Comparison of ENCODE assay signal across 16 cellular contexts in genomic region chr6:52180787-52181558, GRCh38. TPM values are rescaled to one million over a fixed set of nuclear protein-coding genes. Genes with fewer than 3 reads are reported as not detected.
A peak's percentile ranks its signal among the peaks of the same experiment; 100 is the strongest.
DNase-seq lines count a peak whose midpoint lies in the region; ATAC-seq and TF ChIP-seq lines count a peak whose summit lies in the region.
"Had no signal": no experiment of that assay in that cellular context is flagged by ENCODE, and none has a peak within 500 bp of the region (broad histone marks: within the 10 kb centered on the region; RNA-seq: fewer than 3 reads in every experiment).

No MANE protein-coding gene starts in this region.

- H3K27ac ChIP-seq in CD8-positive, alpha-beta T cell (ENCODE audit: low read depth, low read length), result no peak overlapping the region
- H3K27ac ChIP-seq: adrenal gland, lower lobe of right lung, parathyroid adenoma, testis had no signal

- peaks cover 81% of the 10 kb centered on the region for H3K27me3 Mint-ChIP-seq in activated T-helper 2 cell treated with anti-CD3 and anti-CD28 coated beads, Interferon-gamma antibody, Interleukin-2, Interleukin-4, amounts not matched to agents 10 μg/mL and 5 μg/mL and 100 μg/mL, durations not matched to agents 14 hours and 24 hours and 36 hours (ENCODE audit: low read depth)
- H3K27me3 Mint-ChIP-seq in CD8-positive, alpha-beta T cell (ENCODE audit: low read depth), result peaks cover 23% of the 10 kb centered on the region

- no peaks in the 10 kb centered on the region for H3K36me3 ChIP-seq in CD8-positive, alpha-beta T cell (ENCODE audit: insufficient read depth, low read length)
- H3K36me3 ChIP-seq: adrenal gland, lower lobe of right lung had no signal

- intact Hi-C loops in activated T-helper 2 cell treated with anti-CD3 and anti-CD28 coated beads, Interferon-gamma antibody, Interleukin-2, Interleukin-4, amounts not matched to agents 10 μg/mL and 5 μg/mL and 100 μg/mL, durations not matched to agents 14 hours and 24 hours and 36 hours (cut with micrococcal nuclease), result no loop called here
- intact Hi-C loops in CD8-positive, alpha-beta T cell (cut with DNase I, micrococcal nuclease), result no loop called here

- no peak for TF ChIP-seq CTCF in CD8-positive, alpha-beta T cell (IDR thresholded peaks at IDR 0.05)

- POLR2A ChIA-PET in CD8-positive, alpha-beta T cell (lab: Charles Lee), result no interaction called here

- no peak for DNase-seq in activated T-helper 2 cell treated with anti-CD3 and anti-CD28 coated beads, Interferon-gamma antibody, Interleukin-2, Interleukin-4, amounts not matched to agents 10 μg/mL and 5 μg/mL and 100 μg/mL, durations not matched to agents 14 hours and 24 hours and 36 hours (ENCODE audit: low spot score)
- no peak for DNase-seq in SHP77 treated with DMSO at 0.1 percent for 48 hours (lab: John Stamatoyannopoulos, UW)
- DNase-seq in activated T-cell treated with anti-CD3 and anti-CD28 coated beads, Interleukin-2, amount 50 U/mL, for 1 hour, result no peak
- DNase-seq in NCI-H2107 treated with DMSO at 0.1 percent for 48 hours (lab: John Stamatoyannopoulos, UW; ENCODE audit: unreplicated experiment), result no peak
- no peak for DNase-seq in CD8-positive, alpha-beta T cell
- DNase-seq: activated CD8-positive, alpha-beta memory T cell treated with anti-CD3 and anti-CD28 coated beads, Interleukin-2, amount 10 ng/mL, durations not matched to agents 7 days and 5 days; adrenal gland; lower lobe of right lung; NCI-H1105; stimulated activated CD4-positive, alpha-beta T cell treated with anti-CD3 and anti-CD28 coated beads, Interleukin-2, amount 100 ng/mL, for 48 hours; testis had no signal

- no peaks in the 10 kb centered on the region for H3K36me3 Mint-ChIP-seq in activated T-helper 2 cell treated with anti-CD3 and anti-CD28 coated beads, Interferon-gamma antibody, Interleukin-2, Interleukin-4, amounts not matched to agents 10 μg/mL and 5 μg/mL and 100 μg/mL, durations not matched to agents 14 hours and 24 hours and 36 hours (ENCODE audit: low read depth)
- no peaks in the 10 kb centered on the region for H3K36me3 Mint-ChIP-seq in CD8-positive, alpha-beta T cell
- H3K36me3 Mint-ChIP-seq: activated CD8-positive, alpha-beta memory T cell treated with anti-CD3 and anti-CD28 coated beads, Interleukin-2, amount 10 ng/mL, durations not matched to agents 7 days and 5 days had no signal

- ATAC-seq in GM18867 (IDR thresholded peaks at IDR 0.05; ENCODE audit: unreplicated experiment), result peak; percentile 61
- peak; percentile 76 for ATAC-seq in GM21447 (IDR thresholded peaks at IDR 0.05; ENCODE audit: unreplicated experiment)
- peak; percentile 74 for ATAC-seq in HG03066 (IDR thresholded peaks at IDR 0.05; ENCODE audit: low read depth, unreplicated experiment)
- no peak for ATAC-seq in CD8-positive, alpha-beta T cell
- ATAC-seq: activated CD8-positive, alpha-beta memory T cell treated with anti-CD3 and anti-CD28 coated beads, Interleukin-2, amount 10 ng/mL, durations not matched to agents 7 days and 5 days; lower lobe of right lung had no signal

- CTCF ChIA-PET in CD8-positive, alpha-beta T cell (lab: Charles Lee), result interaction anchor here (0.6 to 1.4 kb wide), 3 partner anchors 15 to 471 kb away, joined by 3 read pairs; no protein-coding TSS in a partner anchor

- H3K4me3 ChIP-seq in CD8-positive, alpha-beta T cell (ENCODE audit: low read depth, low read length), result no peak overlapping the region
- H3K4me3 ChIP-seq: adrenal gland, lower lobe of right lung, testis had no signal

- H3K4me3 Mint-ChIP-seq in activated T-helper 2 cell treated with anti-CD3 and anti-CD28 coated beads, Interferon-gamma antibody, Interleukin-2, Interleukin-4, amounts not matched to agents 10 μg/mL and 5 μg/mL and 100 μg/mL, durations not matched to agents 14 hours and 24 hours and 36 hours (ENCODE audit: low read depth), result no peak overlapping the region
- H3K4me3 Mint-ChIP-seq in CD8-positive, alpha-beta T cell, result no peak overlapping the region
- H3K4me3 Mint-ChIP-seq: activated CD8-positive, alpha-beta memory T cell treated with anti-CD3 and anti-CD28 coated beads, Interleukin-2, amount 10 ng/mL, durations not matched to agents 7 days and 5 days; T-helper 2 cell treated with Interferon-gamma antibody and Interleukin-4, amounts not matched to agents 5 μg/mL and 100 μg/mL, for 36 hours had no signal

- no peaks in the 10 kb centered on the region for H3K9me3 Mint-ChIP-seq in activated T-helper 2 cell treated with anti-CD3 and anti-CD28 coated beads, Interferon-gamma antibody, Interleukin-2, Interleukin-4, amounts not matched to agents 10 μg/mL and 5 μg/mL and 100 μg/mL, durations not matched to agents 14 hours and 24 hours and 36 hours
- H3K9me3 Mint-ChIP-seq in CD8-positive, alpha-beta T cell, result no peaks in the 10 kb centered on the region
- H3K9me3 Mint-ChIP-seq: T-helper 2 cell treated with Interferon-gamma antibody and Interleukin-4, amounts not matched to agents 5 μg/mL and 100 μg/mL, for 36 hours had no signal

- H3K27ac Mint-ChIP-seq in activated T-helper 2 cell treated with anti-CD3 and anti-CD28 coated beads, Interferon-gamma antibody, Interleukin-2, Interleukin-4, amounts not matched to agents 10 μg/mL and 5 μg/mL and 100 μg/mL, durations not matched to agents 14 hours and 24 hours and 36 hours, result peak overlapping the region; percentile 31
- no peak overlapping the region for H3K27ac Mint-ChIP-seq in CD8-positive, alpha-beta T cell
- H3K27ac Mint-ChIP-seq: activated CD8-positive, alpha-beta memory T cell treated with anti-CD3 and anti-CD28 coated beads, Interleukin-2, amount 10 ng/mL, durations not matched to agents 7 days and 5 days; T-helper 2 cell treated with Interferon-gamma antibody and Interleukin-4, amounts not matched to agents 5 μg/mL and 100 μg/mL, for 36 hours had no signal

- no peaks in the 10 kb centered on the region for H3K4me1 ChIP-seq in CD8-positive, alpha-beta T cell (ENCODE audit: insufficient read depth, low read length)
- H3K4me1 ChIP-seq: adrenal gland, lower lobe of right lung, testis had no signal

- no peaks in the 10 kb centered on the region for H3K27me3 ChIP-seq in CD8-positive, alpha-beta T cell (ENCODE audit: insufficient read depth, low read length)
- H3K27me3 ChIP-seq: adrenal gland, testis had no signal

- no peaks in the 10 kb centered on the region for H3K9me3 ChIP-seq in CD8-positive, alpha-beta T cell (ENCODE audit: low read length)
- H3K9me3 ChIP-seq: adrenal gland, lower lobe of right lung, testis had no signal

- H3K4me1 Mint-ChIP-seq in activated T-helper 2 cell treated with anti-CD3 and anti-CD28 coated beads, Interferon-gamma antibody, Interleukin-2, Interleukin-4, amounts not matched to agents 10 μg/mL and 5 μg/mL and 100 μg/mL, durations not matched to agents 14 hours and 24 hours and 36 hours (ENCODE audit: low read depth), result peaks cover 15% of the 10 kb centered on the region
- H3K4me1 Mint-ChIP-seq in CD8-positive, alpha-beta T cell (ENCODE audit: low read depth), result peaks cover 13% of the 10 kb centered on the region

RNA-seq across cellular contexts. Expression of gene IL17A, which starts 5.2 kb away (rescaled TPM):
- total RNA-seq in activated T-helper 2 cell treated with anti-CD3 and anti-CD28 coated beads, Interferon-gamma antibody, Interleukin-2, Interleukin-4, amounts not matched to agents 10 μg/mL and 5 μg/mL and 100 μg/mL, durations not matched to agents 14 hours and 24 hours and 36 hours, result 0.18 TPM in 1 of 2 replicates, not detected in the other
- not detected for total RNA-seq in CD8-positive, alpha-beta T cell
- total RNA-seq: activated CD8-positive, alpha-beta memory T cell treated with anti-CD3 and anti-CD28 coated beads, Interleukin-2, amount 10 ng/mL, durations not matched to agents 7 days and 5 days; adrenal gland; lower lobe of right lung; testis had no signal
